Comparison of ENCODE assay signal across 1 cellular context in the genomic region with DNA sequence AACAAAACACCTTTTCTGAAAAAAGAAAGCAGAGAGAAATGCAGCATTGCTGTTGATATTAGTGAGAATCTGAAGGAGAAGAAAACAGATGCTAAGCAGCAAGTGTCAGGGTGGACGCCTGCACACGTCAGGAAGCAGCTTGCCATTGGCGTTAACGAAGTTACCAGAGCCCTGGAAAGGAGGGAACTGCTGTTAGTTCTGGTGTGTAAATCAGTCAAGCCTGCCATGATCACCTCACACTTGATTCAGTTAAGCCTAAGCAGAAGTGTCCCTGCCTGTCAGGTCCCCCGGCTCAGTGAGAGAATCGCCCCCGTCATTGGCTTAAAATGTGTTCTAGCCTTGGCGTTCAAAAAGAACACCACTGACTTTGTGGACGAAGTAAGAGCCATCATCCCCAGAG.
TF ChIP-seq lines count a peak whose summit lies in the region.

No MANE protein-coding gene starts in this region.

TF ChIP-seq in endothelial cell of umbilical vein, 7 proteins besides CTCF, POLR2A, EP300 and RAD21:
- TF ChIP-seq POLR2AphosphoS5 (IDR thresholded peaks at IDR 0.05; ENCODE audit: insufficient read depth, low read depth, low read length), result no peak
- no peak for TF ChIP-seq GATA2 (IDR thresholded peaks at IDR 0.05; ENCODE audit: insufficient read depth, insufficient read length, low read depth, low read length)
- no peak for TF ChIP-seq JUN (IDR thresholded peaks at IDR 0.05; ENCODE audit: borderline replicate concordance, insufficient read depth, insufficient read length, low read depth)
- TF ChIP-seq FOS (IDR thresholded peaks at IDR 0.05; ENCODE audit: borderline replicate concordance, insufficient read depth, low read length), result no peak
- no peak for TF ChIP-seq MYC (IDR thresholded peaks at IDR 0.05; ENCODE audit: low read depth, low read length)
- TF ChIP-seq EZH2 (IDR thresholded peaks at IDR 0.05; ENCODE audit: borderline replicate concordance, low read depth, low read length, severe bottlenecking), result no peak
- TF ChIP-seq MAX (IDR thresholded peaks at IDR 0.05; ENCODE audit: insufficient read depth, insufficient read length), result no peak
TF ChIP-seq in endothelial cell of umbilical vein: peak in this region for 0.
